In genomic region chr14:24965934-24966593, GRCh38 we compare ENCODE assay signal across 10 cellular contexts.
DNase-seq lines count a peak whose midpoint lies in the region; ATAC-seq, FAIRE-seq and TF ChIP-seq lines count a peak whose summit lies in the region.
"Had no signal": no experiment of that assay in that cellular context is flagged by ENCODE, and none has a peak within 500 bp of the region (broad histone marks: within the 10 kb centered on the region; RNA-seq: fewer than 3 reads in every experiment).

No MANE protein-coding gene starts in this region.

- peaks cover 24% of the 10 kb centered on the region for H3K4me1 ChIP-seq in HepG2 (ENCODE audit: insufficient read depth, low read length)
- peaks cover 0 to 23% (median 11%) of the 10 kb centered on the region in 4 donors for H3K4me1 ChIP-seq in tibial artery

- TF ChIP-seq POLR2A in HepG2 (IDR thresholded peaks at IDR 0.05; ENCODE audit: insufficient read depth in 1 of 2, low read depth in 2 of 2, low read length in 2 of 2) = no peak

- DNase-seq in HT-29 (ENCODE audit: low spot score) (peak; percentile 30), HepG2 (ENCODE audit: low spot score) (no peak), tibial artery (peak in 1 of 2 donors; percentile 61), KG1 (lab: John Stamatoyannopoulos, UW) (no peak), DMS153 treated with DMSO at 0.1 percent for 48 hours (lab: John Stamatoyannopoulos, UW; ENCODE audit: unreplicated experiment) (no peak), T-cell (no peak)
- DNase-seq: activated naive CD8-positive, alpha-beta T cell treated with anti-CD3 and anti-CD28 coated beads, Interleukin-2, amount 10 ng/mL, durations not matched to agents 7 days and 5 days had no signal

- TF ChIP-seq EP300 in HepG2 (IDR thresholded peaks at IDR 0.05; ENCODE audit: low read depth in 2 of 2, low read length in 2 of 2) (no peak), HepG2 (CRISPR knock-in tag; IDR thresholded peaks at IDR 0.05; ENCODE audit: borderline replicate concordance) (no peak)

- no peaks in the 10 kb centered on the region for H3K9me3 Mint-ChIP-seq in T-cell
- H3K9me3 Mint-ChIP-seq: activated naive CD8-positive, alpha-beta T cell treated with anti-CD3 and anti-CD28 coated beads, Interleukin-2, amount 10 ng/mL, durations not matched to agents 7 days and 5 days had no signal

- H3K27ac Mint-ChIP-seq in T-cell = no peak overlapping the region
- H3K27ac Mint-ChIP-seq: activated naive CD8-positive, alpha-beta T cell treated with anti-CD3 and anti-CD28 coated beads, Interleukin-2, amount 10 ng/mL, durations not matched to agents 7 days and 5 days had no signal

- no TSS peak for BruUV-seq in HepG2 (replicated peaks; lab: Mats Ljungman, UMichigan)

- no peaks in the 10 kb centered on the region for H3K36me3 Mint-ChIP-seq in T-cell
- H3K36me3 Mint-ChIP-seq: activated naive CD8-positive, alpha-beta T cell treated with anti-CD3 and anti-CD28 coated beads, Interleukin-2, amount 10 ng/mL, durations not matched to agents 7 days and 5 days had no signal

- H3K27me3 ChIP-seq in HepG2 (ENCODE audit: control insufficient read depth in 1 of 2, insufficient read depth in 2 of 2, low read length in 2 of 2) = no peaks in the 10 kb centered on the region
- no peaks in the 10 kb centered on the region for H3K27me3 ChIP-seq in tibial artery
- H3K27me3 ChIP-seq: neutrophil had no signal

- POLR2A ChIA-PET in HepG2 (lab: Yijun Ruan, JAX) (interaction anchor here (2.4 kb wide), 1 partner anchor 13 kb away, joined by 10 read pairs; no protein-coding TSS in a partner anchor), T-cell (lab: Charles Lee) (no interaction called here)

- no peaks in the 10 kb centered on the region for H3K9me3 ChIP-seq in HepG2 (ENCODE audit: low read length)
- H3K9me3 ChIP-seq in tibial artery = no peaks in the 10 kb centered on the region
- H3K9me3 ChIP-seq: neutrophil had no signal

- H3K36me3 ChIP-seq in HepG2 (replicated peaks in 1 of 2; ENCODE audit: control insufficient read depth in 1 of 2, insufficient read depth in 2 of 2, low read length in 2 of 2) = no peaks in the 10 kb centered on the region
- H3K36me3 ChIP-seq in tibial artery = no peaks in the 10 kb centered on the region
- H3K36me3 ChIP-seq: neutrophil had no signal

- H3K4me2 ChIP-seq in HepG2 (ENCODE audit: low read depth, low read length) = no peak overlapping the region

- H3K79me2 ChIP-seq in HepG2 (ENCODE audit: insufficient read depth, low read length) = peaks cover 2% of the 10 kb centered on the region

- H3K4me3 ChIP-seq in HepG2 (replicated peaks in 1 of 3; ENCODE audit: insufficient read depth in 1 of 3, low read depth in 2 of 3, low read length in 3 of 3) = no peak overlapping the region
- no peak overlapping the region for H3K4me3 ChIP-seq in tibial artery

- H3K27ac ChIP-seq in cingulate gyrus (ENCODE audit: low read depth, low read length) (peak overlapping the region; percentile 4), HepG2 (ENCODE audit: extremely low read length, insufficient read depth, low read length) (no peak overlapping the region), tibial artery (peak overlapping the region; percentile 14 to 45)
- H3K27ac ChIP-seq: neutrophil had no signal

- H2AFZ ChIP-seq in HepG2 (ENCODE audit: low read length) = no peak overlapping the region

- H3K27me3 Mint-ChIP-seq in T-cell = peaks cover 6 to 13% of the 10 kb centered on the region in 2 donors

- TF ChIP-seq RAD21 in HepG2 (CRISPR knock-in tag; IDR thresholded peaks at IDR 0.05) = no peak

- WGBS in HepG2 (ENCODE audit: low lambda C conversion rate) = 78% methylated on average over 3 of the region's 3 CpGs

- TF ChIP-seq CTCF in HepG2 (CRISPR knock-in tag; IDR thresholded peaks at IDR 0.05) (no peak), tibial artery (IDR thresholded peaks at IDR 0.05) (no peak)

- ATAC-seq in HepG2 = peak; percentile 72
- ATAC-seq in GM18520 (IDR thresholded peaks at IDR 0.05; ENCODE audit: unreplicated experiment) = no peak
- no peak for ATAC-seq in T-cell (replicated peaks in 1 of 4)

- intact Hi-C loops in HepG2 (cut with micrococcal nuclease; ENCODE audit: unreplicated experiment) = no loop called here
- intact Hi-C loops in tibial artery (cut with DNase I; ENCODE audit: low total_unique reads) = no loop called here

- H3K4me3 Mint-ChIP-seq in T-cell = no peak overlapping the region
- H3K4me3 Mint-ChIP-seq: activated naive CD8-positive, alpha-beta T cell treated with anti-CD3 and anti-CD28 coated beads, Interleukin-2, amount 10 ng/mL, durations not matched to agents 7 days and 5 days had no signal

- in situ Hi-C loops in HepG2 (cut with HindIII; ENCODE audit: extremely low pct_ligation_motif_present, low pct_unique_long_range_greater_than_20kb) = no loop called here

- CTCF ChIA-PET in HepG2 (lab: Yijun Ruan, JAX; ENCODE audit: low intra/inter-chr PET ratio, low total read pairs) (no interaction called here), T-cell (lab: Charles Lee) (no interaction called here)

- no peak overlapping the region for H3K9ac ChIP-seq in HepG2 (ENCODE audit: insufficient read depth, low read depth, low read length)

- no peaks in the 10 kb centered on the region for H4K20me1 ChIP-seq in HepG2 (ENCODE audit: insufficient read depth, low read length)

- FAIRE-seq in HepG2 (lab: Jason Lieb, UNC) = no peak

- no peaks in the 10 kb centered on the region for H3K4me1 Mint-ChIP-seq in T-cell
- H3K4me1 Mint-ChIP-seq: activated naive CD8-positive, alpha-beta T cell treated with anti-CD3 and anti-CD28 coated beads, Interleukin-2, amount 10 ng/mL, durations not matched to agents 7 days and 5 days had no signal

TF ChIP-seq in HepG2, 621 proteins besides CTCF, POLR2A, EP300 and RAD21 (continues in another document):
- no peak for TF ChIP-seq ZNF720 (CRISPR knock-in tag; IDR thresholded peaks at IDR 0.05)
- TF ChIP-seq ZNF253 (CRISPR knock-in tag; IDR thresholded peaks at IDR 0.05; ENCODE audit: borderline replicate concordance) = no peak
- TF ChIP-seq ARID4A (CRISPR knock-in tag; IDR thresholded peaks at IDR 0.05; ENCODE audit: borderline replicate concordance) = no peak
- TF ChIP-seq ZNF292 (CRISPR knock-in tag; IDR thresholded peaks at IDR 0.05; ENCODE audit: borderline replicate concordance, low read depth) = no peak
- TF ChIP-seq PAXIP1 (CRISPR knock-in tag; conservative IDR thresholded peaks at IDR 0.05) = 0 out of 2 replicates have a peak, but pooled peaks have one; percentile 11
